In the genomic region with DNA sequence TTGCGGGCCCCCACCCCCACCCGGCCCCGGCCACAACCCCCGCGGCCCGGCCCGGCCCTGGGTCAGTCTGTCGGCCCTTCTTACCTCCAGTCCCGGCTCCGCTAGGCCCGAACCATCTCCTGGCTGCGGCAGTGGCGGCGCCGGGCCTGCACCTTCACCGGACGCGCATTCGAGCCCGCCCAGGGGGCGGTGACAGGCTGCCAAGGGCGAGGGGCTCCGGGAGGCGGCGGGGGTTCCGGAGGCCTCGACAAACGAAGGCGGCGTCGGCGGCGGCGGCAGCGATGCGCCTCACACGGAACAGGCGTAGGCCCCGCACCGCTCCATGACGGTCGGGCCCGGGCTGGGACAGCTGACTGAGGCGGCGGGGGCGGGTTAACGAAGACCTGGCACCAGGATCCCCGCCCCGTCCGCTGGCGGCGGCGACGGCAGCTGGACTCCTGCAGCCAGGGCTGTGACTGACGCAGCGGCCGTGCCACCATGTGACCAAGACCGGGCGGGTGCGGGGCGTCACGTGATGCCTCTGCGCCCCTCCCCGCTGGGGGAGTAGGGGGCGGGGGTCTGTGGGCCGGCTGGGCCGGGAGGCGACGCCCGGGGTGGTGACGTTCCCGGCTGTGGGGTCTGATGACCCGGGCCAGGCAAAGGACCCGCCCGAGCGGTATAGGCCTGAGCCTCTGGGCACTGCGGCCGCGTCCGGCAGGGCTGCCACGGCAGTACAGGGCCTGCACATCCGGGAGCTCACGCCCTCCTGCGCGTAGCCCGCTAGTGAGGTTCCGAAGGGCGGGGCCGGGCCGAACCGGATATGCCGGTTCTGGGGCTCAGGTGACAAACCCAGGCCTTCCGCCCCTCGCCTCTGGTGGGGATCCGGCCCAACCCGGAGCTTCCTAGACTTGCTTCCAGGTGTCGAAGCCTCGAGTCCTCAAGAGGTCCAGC, we compare ENCODE assay signal across 8 cellular contexts. TPM values are rescaled to one million over a fixed set of nuclear protein-coding genes. Genes with fewer than 3 reads are reported as not detected.
A peak's percentile ranks its signal among the peaks of the same experiment; 100 is the strongest.
DNase-seq lines count a peak whose midpoint lies in the region; FAIRE-seq and TF ChIP-seq lines count a peak whose summit lies in the region.

A gene with protein sequence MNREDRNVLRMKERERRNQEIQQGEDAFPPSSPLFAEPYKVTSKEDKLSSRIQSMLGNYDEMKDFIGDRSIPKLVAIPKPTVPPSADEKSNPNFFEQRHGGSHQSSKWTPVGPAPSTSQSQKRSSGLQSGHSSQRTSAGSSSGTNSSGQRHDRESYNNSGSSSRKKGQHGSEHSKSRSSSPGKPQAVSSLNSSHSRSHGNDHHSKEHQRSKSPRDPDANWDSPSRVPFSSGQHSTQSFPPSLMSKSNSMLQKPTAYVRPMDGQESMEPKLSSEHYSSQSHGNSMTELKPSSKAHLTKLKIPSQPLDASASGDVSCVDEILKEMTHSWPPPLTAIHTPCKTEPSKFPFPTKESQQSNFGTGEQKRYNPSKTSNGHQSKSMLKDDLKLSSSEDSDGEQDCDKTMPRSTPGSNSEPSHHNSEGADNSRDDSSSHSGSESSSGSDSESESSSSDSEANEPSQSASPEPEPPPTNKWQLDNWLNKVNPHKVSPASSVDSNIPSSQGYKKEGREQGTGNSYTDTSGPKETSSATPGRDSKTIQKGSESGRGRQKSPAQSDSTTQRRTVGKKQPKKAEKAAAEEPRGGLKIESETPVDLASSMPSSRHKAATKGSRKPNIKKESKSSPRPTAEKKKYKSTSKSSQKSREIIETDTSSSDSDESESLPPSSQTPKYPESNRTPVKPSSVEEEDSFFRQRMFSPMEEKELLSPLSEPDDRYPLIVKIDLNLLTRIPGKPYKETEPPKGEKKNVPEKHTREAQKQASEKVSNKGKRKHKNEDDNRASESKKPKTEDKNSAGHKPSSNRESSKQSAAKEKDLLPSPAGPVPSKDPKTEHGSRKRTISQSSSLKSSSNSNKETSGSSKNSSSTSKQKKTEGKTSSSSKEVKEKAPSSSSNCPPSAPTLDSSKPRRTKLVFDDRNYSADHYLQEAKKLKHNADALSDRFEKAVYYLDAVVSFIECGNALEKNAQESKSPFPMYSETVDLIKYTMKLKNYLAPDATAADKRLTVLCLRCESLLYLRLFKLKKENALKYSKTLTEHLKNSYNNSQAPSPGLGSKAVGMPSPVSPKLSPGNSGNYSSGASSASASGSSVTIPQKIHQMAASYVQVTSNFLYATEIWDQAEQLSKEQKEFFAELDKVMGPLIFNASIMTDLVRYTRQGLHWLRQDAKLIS (minus strand): TSS at position 460 of the 930 bp plus-strand sequence. CDS start 26,445 bp downstream, outside the sequence.

- H3K4me2 ChIP-seq in H9 (ENCODE audit: insufficient read depth, insufficient read length, low read length) = peak within 1 kb of the TSS; percentile 97

- H3K4me1 Mint-ChIP-seq in H9 = peaks cover 5 to 10% of the 10 kb centered on the region in 2 experiments; a peak in 3 of 4 replicates
- peaks cover 26% of the 10 kb centered on the region for H3K4me1 Mint-ChIP-seq in activated naive CD4-positive, alpha-beta T cell treated with anti-CD3 and anti-CD28 coated beads, Interleukin-2, amount 10 ng/mL, durations not matched to agents 7 days and 5 days

- peaks cover 31% of the 10 kb centered on the region; the same call in 1 of the 2 replicates for H3K79me2 ChIP-seq in H9 (ENCODE audit: insufficient read depth, low read length)

- peak within 1 kb of the TSS; percentile 83 for H4K5ac ChIP-seq in H9 (ENCODE audit: insufficient read length, low read depth, low read length)

- H3K4me3 ChIP-seq in MG63 (peak within 1 kb of the TSS; percentile 81), suprapubic skin (peak within 1 kb of the TSS; percentile 92)

- H3K9me3 Mint-ChIP-seq in H9 = peaks cover 0 to 2% of the 10 kb centered on the region in 2 experiments; a peak in 1 of 5 replicates
- H3K9me3 Mint-ChIP-seq in activated naive CD4-positive, alpha-beta T cell treated with anti-CD3 and anti-CD28 coated beads, Interleukin-2, amount 10 ng/mL, durations not matched to agents 7 days and 5 days = no peaks in the 10 kb centered on the region

- no peak within 1 kb of the TSS for H2BK15ac ChIP-seq in H9 (ENCODE audit: low read depth, low read length)

- peak within 1 kb of the TSS; percentile 3 for H2BK12ac ChIP-seq in H9 (ENCODE audit: insufficient read length, low read depth, low read length)

- peak within 1 kb of the TSS; percentile 76 for H3K27ac ChIP-seq in H9 (ENCODE audit: insufficient read length, low read depth, low read length)
- H3K27ac ChIP-seq in suprapubic skin = peak within 1 kb of the TSS; percentile 100

- DNase-seq in H9 (peak; percentile 97), MG63 (peak; percentile 99), SK-N-DZ (ENCODE audit: low spot score) (peak; percentile 94), germinal center (ENCODE audit: low spot score) (peak; percentile 90), nucleus accumbens (lab: John Stamatoyannopoulos, UW) (peak; percentile 77 to 99 (median 95)), suprapubic skin (ENCODE audit: low spot score in 2 of 2) (peak; percentile 98)
- peak; percentile 91 for DNase-seq in activated naive CD4-positive, alpha-beta T cell treated with anti-CD3 and anti-CD28 coated beads, Interleukin-2, amount 10 ng/mL, durations not matched to agents 7 days and 5 days

- peak within 1 kb of the TSS; percentile 99 for H3K27ac Mint-ChIP-seq in H9
- H3K27ac Mint-ChIP-seq in activated naive CD4-positive, alpha-beta T cell treated with anti-CD3 and anti-CD28 coated beads, Interleukin-2, amount 10 ng/mL, durations not matched to agents 7 days and 5 days = peak within 1 kb of the TSS; percentile 96

- no peaks in the 10 kb centered on the region for H3K9me3 ChIP-seq in H9 (ENCODE audit: control insufficient read depth, low read depth, low read length)
- H3K9me3 ChIP-seq in MG63 = no peaks in the 10 kb centered on the region
- no peaks in the 10 kb centered on the region for H3K9me3 ChIP-seq in suprapubic skin

- H2BK120ac ChIP-seq in H9 (ENCODE audit: low read depth, low read length, poor library complexity, severe bottlenecking) = no peak within 1 kb of the TSS

- H3K4me3 Mint-ChIP-seq in H9 = peak within 1 kb of the TSS; percentile 95 to 98
- H3K4me3 Mint-ChIP-seq in activated naive CD4-positive, alpha-beta T cell treated with anti-CD3 and anti-CD28 coated beads, Interleukin-2, amount 10 ng/mL, durations not matched to agents 7 days and 5 days = peak within 1 kb of the TSS; percentile 95

- peak within 1 kb of the TSS; percentile 41 for H2AK5ac ChIP-seq in H9 (ENCODE audit: insufficient read length, low read length)

- CTCF ChIA-PET in activated naive CD4-positive, alpha-beta T cell treated with anti-CD3 and anti-CD28 coated beads, Interleukin-2, amount 10 ng/mL, durations not matched to agents 7 days and 5 days (lab: Charles Lee) = no interaction called here

- peak; percentile 82 for FAIRE-seq in G401.6 (lab: Jason Lieb, UNC)

- H3K79me1 ChIP-seq in H9 (ENCODE audit: insufficient read depth, low read depth, low read length, poor library complexity, severe bottlenecking) = no peaks in the 10 kb centered on the region

- peak within 1 kb of the TSS; percentile 82; the same call in 1 of the 2 replicates for H3K4ac ChIP-seq in H9 (ENCODE audit: low read depth, low read length)

- no peak within 1 kb of the TSS for H4K91ac ChIP-seq in H9 (ENCODE audit: insufficient read length, low read depth, low read length)

- H4K8ac ChIP-seq in H9 (replicated peaks; ENCODE audit: insufficient read length, low read depth, low read length) = no peak within 1 kb of the TSS

- H3K27me3 ChIP-seq in H9 (ENCODE audit: insufficient read depth, low read length) (no peaks in the 10 kb centered on the region), MG63 (no peaks in the 10 kb centered on the region), suprapubic skin (no peaks in the 10 kb centered on the region)

- TF ChIP-seq POLR2A in suprapubic skin (IDR thresholded peaks at IDR 0.05) = peak; percentile 61 to 97

- H3K23me2 ChIP-seq in H9 (ENCODE audit: insufficient read length, low read depth, low read length, poor library complexity, severe bottlenecking) = peaks cover 13% of the 10 kb centered on the region

- peaks cover 5 to 8% (median 6%) of the 10 kb centered on the region in 3 experiments; a peak in 5 of 7 replicates for H3K36me3 Mint-ChIP-seq in H9 (ENCODE audit: insufficient read depth in 1 of 3, low read depth in 3 of 3)
- peaks cover 14% of the 10 kb centered on the region for H3K36me3 Mint-ChIP-seq in activated naive CD4-positive, alpha-beta T cell treated with anti-CD3 and anti-CD28 coated beads, Interleukin-2, amount 10 ng/mL, durations not matched to agents 7 days and 5 days

- no CpG with 5 or more reads among the region's 98 CpGs for WGBS in H9 (ENCODE audit: extremely low coverage, insufficient read length, low lambda C conversion rate)
- 2% methylated on average over 45 of the region's 98 CpGs for WGBS in suprapubic skin

- peak within 1 kb of the TSS; percentile 84 for H3K14ac ChIP-seq in H9 (ENCODE audit: insufficient read depth, low read length)

- peak within 1 kb of the TSS; percentile 98 for H3K9ac ChIP-seq in H9 (ENCODE audit: extremely low read depth, insufficient read length, low read length)

- H2AFZ ChIP-seq in H9 (ENCODE audit: low read length) = peak within 1 kb of the TSS; percentile 88

- H3K23ac ChIP-seq in H9 (ENCODE audit: insufficient read length, low read depth, low read length) = no peak within 1 kb of the TSS

- H2BK20ac ChIP-seq in H9 (ENCODE audit: low read depth, low read length, poor library complexity, severe bottlenecking) = no peak within 1 kb of the TSS

- H3K27me3 Mint-ChIP-seq in H9 (ENCODE audit: low read depth) = no peaks in the 10 kb centered on the region
- no peaks in the 10 kb centered on the region for H3K27me3 Mint-ChIP-seq in activated naive CD4-positive, alpha-beta T cell treated with anti-CD3 and anti-CD28 coated beads, Interleukin-2, amount 10 ng/mL, durations not matched to agents 7 days and 5 days

- H2BK5ac ChIP-seq in H9 (ENCODE audit: insufficient read length, low read length) = peak within 1 kb of the TSS; percentile 98

- H3K4me1 ChIP-seq in H9 (ENCODE audit: insufficient read depth, low read length) = no peaks in the 10 kb centered on the region
- H3K4me1 ChIP-seq in suprapubic skin = peaks cover 30% of the 10 kb centered on the region

- H3K18ac ChIP-seq in H9 (ENCODE audit: insufficient read length, low read depth, low read length) = peak within 1 kb of the TSS; percentile 92

- H3T11ph ChIP-seq in H9 (ENCODE audit: low read length) = peak within 1 kb of the TSS; percentile 62

- H3K56ac ChIP-seq in H9 (ENCODE audit: insufficient read length, low read depth, low read length) = peak within 1 kb of the TSS; percentile 56

- peaks cover 26% of the 10 kb centered on the region for H3K36me3 ChIP-seq in MG63
- no peaks in the 10 kb centered on the region for H3K36me3 ChIP-seq in suprapubic skin

- H4K20me1 ChIP-seq in H9 (ENCODE audit: control insufficient read depth, insufficient read depth, insufficient read length) = no peaks in the 10 kb centered on the region

- TF ChIP-seq EP300 in suprapubic skin (IDR thresholded peaks at IDR 0.05) = no peak

- no peak for TF ChIP-seq CTCF in H9 (conservative IDR thresholded peaks at IDR 0.05)
- TF ChIP-seq CTCF in suprapubic skin (IDR thresholded peaks at IDR 0.05) = no peak

RNA-seq across cellular contexts. Expression of the gene that starts here (rescaled TPM):
- 68.1 and 73.2 TPM in 2 replicates for total RNA-seq in H9 (2021)
- total RNA-seq in MG63 (2014; rRNA removed; shearing (Covaris generic); ENCODE audit: low replicate concordance) = 18.3 and 26.9 TPM in 2 replicates
- 21.1 and 27.0 TPM in 2 replicates for polyA plus RNA-seq in SK-N-DZ (2014; cell fraction: cytosol; rRNA removed)
- polyA plus RNA-seq in SK-N-DZ (2014; cell fraction: nucleus; rRNA removed) = 19.3 and 27.2 TPM in 2 replicates
- total RNA-seq in suprapubic skin = 100 to 1,000 TPM in 1 of 4 donors, 10 to 100 TPM in 3; 55.8 to 107 (median 71.7) TPM

Comparison
In these comparisons a context has a peak if more than half of its experiments do, and no peak if none do; other contexts are left out.
1. Peak in every context shown above with its lines: DNase-seq, H3K4me3 ChIP-seq and H3K27ac ChIP-seq.